ENCODE assay signal across 21 cellular contexts in genomic region chr6:7917729-7918128, GRCh38.
"Had no signal": no experiment of that assay in that cellular context is flagged by ENCODE, and none has a peak within 500 bp of the region (broad histone marks: within the 10 kb centered on the region; RNA-seq: fewer than 3 reads in every experiment).

No MANE protein-coding gene starts in this region.

- H3K36me3 ChIP-seq: heart left ventricle, neural progenitor cell, pancreas, tibial artery, upper lobe of right lung, vagina had no signal

- H3K4me3 ChIP-seq: heart left ventricle, mucosa of descending colon, neural progenitor cell, pancreas, smooth muscle cell, tibial artery, upper lobe of right lung, vagina had no signal

- H3K27ac ChIP-seq: heart left ventricle, neural progenitor cell, pancreas, tibial artery, upper lobe of right lung, vagina had no signal

- H3K9ac ChIP-seq: neural progenitor cell had no signal

- DNase-seq: effector memory CD4-positive, alpha-beta T cell; heart left ventricle; hippocampal formation; kidney glomerular epithelial cell; mucosa of descending colon; nucleus accumbens; pancreas; right cardiac atrium; stimulated activated CD4-positive, alpha-beta T cell treated with anti-CD3 and anti-CD28 coated beads, Interleukin-4, amount 100 ng/mL, for 1 hour; stimulated activated CD8-positive, alpha-beta memory T cell treated with anti-CD3 and anti-CD28 coated beads, Interleukin-4, amount 100 ng/mL, for 48 hours; tibial artery; upper lobe of right lung had no signal

- H2AFZ ChIP-seq: neural progenitor cell had no signal

- H3K4me1 ChIP-seq: pancreas, tibial artery, upper lobe of right lung, vagina had no signal

- H3K4me2 ChIP-seq: neural progenitor cell, smooth muscle cell had no signal

- H3K9me3 ChIP-seq: heart left ventricle, mucosa of descending colon, pancreas, tibial artery, upper lobe of right lung, vagina had no signal

- ATAC-seq: esophagus mucosa; heart left ventricle; natural killer cell treated with Interleukin-12 subunit alpha and Interleukin-12 subunit beta and Interleukin-15 and Interleukin-18, amount 100 ng/mL, for 72 hours; pancreas; right cardiac atrium; stimulated activated effector memory CD8-positive, alpha-beta T cell treated with anti-CD3 and anti-CD28 coated beads, Interleukin-12 subunit alpha, Interleukin-12 subunit beta, amount 100 ng/mL, for 72 hours; upper lobe of right lung had no signal

- FAIRE-seq: endometrium, frontal cortex, islet of Langerhans, pancreas had no signal

- H3K27me3 ChIP-seq: heart left ventricle, pancreas, upper lobe of right lung, vagina had no signal
